Comparison of ENCODE assay signal across 10 cellular contexts in the genomic region with DNA sequence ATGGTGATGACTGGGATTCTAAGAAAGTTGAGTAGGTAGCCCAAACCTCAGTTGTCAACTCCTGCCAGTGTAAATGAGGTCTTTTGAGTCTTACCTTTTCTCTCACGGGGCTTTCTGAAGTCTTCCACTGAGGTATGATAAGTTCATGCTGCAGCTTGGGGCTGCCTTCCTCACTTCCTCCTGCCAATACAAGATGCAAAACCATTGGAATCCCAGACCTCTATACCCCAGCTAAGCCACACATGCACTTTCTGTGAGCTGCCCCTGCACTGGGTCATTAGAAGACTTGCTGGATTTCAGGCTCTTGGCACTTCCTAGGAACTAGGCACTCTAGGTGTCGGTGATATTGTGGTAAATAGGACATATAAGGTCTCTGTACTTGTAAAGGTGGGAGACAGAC. TPM values are rescaled to one million over a fixed set of nuclear protein-coding genes. Genes with fewer than 3 reads are reported as not detected.
A peak's percentile ranks its signal among the peaks of the same experiment; 100 is the strongest.
DNase-seq lines count a peak whose midpoint lies in the region; ATAC-seq and TF ChIP-seq lines count a peak whose summit lies in the region.
"Had no signal": no experiment of that assay in that cellular context is flagged by ENCODE, and none has a peak within 500 bp of the region (broad histone marks: within the 10 kb centered on the region; RNA-seq: fewer than 3 reads in every experiment).

No MANE protein-coding gene starts in this region.

- ATAC-seq in GM18511 (IDR thresholded peaks at IDR 0.05; ENCODE audit: unreplicated experiment) (peak; percentile 5), GM21786 (IDR thresholded peaks at IDR 0.05; ENCODE audit: unreplicated experiment) (peak; percentile 4), activated B cell treated with CpG ODN at 0.5 μM for 24 hours (ENCODE audit: low read depth) (peak; percentile 15)
- ATAC-seq: GM23338 had no signal

- POLR2A ChIA-PET in activated B cell treated with CpG ODN at 0.5 μM for 24 hours (lab: Charles Lee): interaction anchor here (0.6 to 7.0 kb wide), 22 partner anchors 10 to 263 kb away, joined by 3 to 165 read pairs (median 6); a partner anchor contains a TSS

- H3K4me3 Mint-ChIP-seq in activated B cell treated with CpG ODN at 0.5 μM for 24 hours (peak overlapping the region; percentile 99), neural crest cell (peak overlapping the region; percentile 54)
- H3K4me3 Mint-ChIP-seq: GM23338 had no signal

- CTCF ChIA-PET in activated B cell treated with CpG ODN at 0.5 μM for 24 hours (lab: Charles Lee): interaction anchor here (0.6 to 3.2 kb wide), 8 partner anchors 13 to 148 kb away, joined by 3 to 14 read pairs (median 4); no protein-coding TSS in a partner anchor

- H3K27me3 Mint-ChIP-seq in activated B cell treated with CpG ODN at 0.5 μM for 24 hours: no peaks in the 10 kb centered on the region
- peaks cover 19% of the 10 kb centered on the region for H3K27me3 Mint-ChIP-seq in neural crest cell (ENCODE audit: low read depth)

- H3K9me3 Mint-ChIP-seq in activated B cell treated with CpG ODN at 0.5 μM for 24 hours: no peaks in the 10 kb centered on the region
- no peaks in the 10 kb centered on the region for H3K9me3 Mint-ChIP-seq in neural crest cell
- H3K9me3 Mint-ChIP-seq: GM23338 had no signal

- TF ChIP-seq CTCF in activated B cell treated with CpG ODN at 0.5 μM for 24 hours (IDR thresholded peaks at IDR 0.05) (no peak), neural crest cell (conservative IDR thresholded peaks at IDR 0.05) (no peak)

- H3K36me3 Mint-ChIP-seq in activated B cell treated with CpG ODN at 0.5 μM for 24 hours (ENCODE audit: low read depth) (peaks cover 63% of the 10 kb centered on the region), neural crest cell (ENCODE audit: low read depth) (no peaks in the 10 kb centered on the region)

- H3K4me1 Mint-ChIP-seq in activated B cell treated with CpG ODN at 0.5 μM for 24 hours (peaks cover 77% of the 10 kb centered on the region), neural crest cell (peaks cover 22% of the 10 kb centered on the region)

- intact Hi-C loops in activated B cell treated with CpG ODN at 0.5 μM for 24 hours (cut with micrococcal nuclease): loop anchor here (1.0 to 10.0 kb wide), 10 partner anchors 12 to 306 kb away; a partner anchor contains a TSS

- H3K27ac Mint-ChIP-seq in activated B cell treated with CpG ODN at 0.5 μM for 24 hours (peak overlapping the region; percentile 95), neural crest cell (ENCODE audit: unreplicated experiment) (no peak overlapping the region)
- H3K27ac Mint-ChIP-seq: GM23338 had no signal

- DNase-seq in activated B cell treated with CpG ODN at 0.5 μM for 24 hours (no peak), neural crest cell (ENCODE audit: low read depth, low spot score) (no peak), mesenteric fat pad (ENCODE audit: low spot score) (no peak), ecto neural progenitor cell (ENCODE audit: low spot score) (no peak), SKM-1 treated with dmso at 0.1 percent for 144 hours (lab: John Stamatoyannopoulos, UW; ENCODE audit: unreplicated experiment) (no peak)
- DNase-seq in activated CD8-positive, alpha-beta memory T cell treated with anti-CD3 and anti-CD28 coated beads for 24 hours: no peak
- DNase-seq: dermis blood vessel endothelial cell had no signal

RNA-seq across cellular contexts. Expression of a gene that starts 4.8 kb away (rescaled TPM):
- total RNA-seq in activated B cell treated with CpG ODN at 0.5 μM for 24 hours (115 and 136 TPM in 2 replicates), neural crest cell (9.1 and 11.3 TPM in 2 replicates), mesenteric fat pad (9.4 TPM)
